ENCODE assay signal across 34 cellular contexts in the genomic region with DNA sequence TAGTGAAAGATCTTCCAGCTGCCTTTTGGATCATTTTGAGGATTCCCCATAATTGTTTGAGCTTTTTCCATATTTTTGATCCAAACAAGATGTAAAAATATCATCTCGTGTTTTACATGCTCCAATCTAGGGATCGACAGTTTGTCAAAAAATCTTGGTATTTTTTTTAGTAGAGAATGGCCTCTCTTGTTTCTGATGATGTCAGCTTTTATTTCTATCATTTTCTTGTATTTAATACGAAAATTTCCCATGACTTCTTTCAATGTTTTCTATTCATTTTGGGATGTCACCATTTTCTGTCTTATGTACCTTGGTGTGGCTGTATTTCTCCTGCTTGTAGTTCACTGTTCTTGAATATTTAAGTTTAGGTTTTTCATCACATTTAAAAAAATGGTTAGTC.
DNase-seq lines count a peak whose midpoint lies in the region; ATAC-seq, FAIRE-seq and TF ChIP-seq lines count a peak whose summit lies in the region.
"Had no signal": no experiment of that assay in that cellular context is flagged by ENCODE, and none has a peak within 500 bp of the region (broad histone marks: within the 10 kb centered on the region; RNA-seq: fewer than 3 reads in every experiment).

No MANE protein-coding gene starts in this region.

- H2BK20ac ChIP-seq in IMR-90 (ENCODE audit: low read depth, low read length) = no peak overlapping the region

- no peak overlapping the region for H3K18ac ChIP-seq in IMR-90 (ENCODE audit: low read depth, low read length)

- H3K36me3 Mint-ChIP-seq in Caco-2 (ENCODE audit: insufficient read depth, unreplicated experiment) = no peaks in the 10 kb centered on the region
- H3K36me3 Mint-ChIP-seq: CD14-positive monocyte; CD4-positive, alpha-beta memory T cell; CD4-positive, CD25-positive, alpha-beta regulatory T cell; CD8-positive, alpha-beta memory T cell; CD8-positive, alpha-beta T cell had no signal

- H3K27ac ChIP-seq in HepG2 (ENCODE audit: extremely low read length, insufficient read depth, low read length) (no peak overlapping the region), right lobe of liver (no peak overlapping the region), A549 (no peak overlapping the region), IMR-90 (ENCODE audit: insufficient read depth, low read length) (no peak overlapping the region), K562 (ENCODE audit: extremely low read depth, low read depth, low read length) (no peak overlapping the region)
- H3K27ac ChIP-seq: 22Rv1; BLaER1; BLaER1 treated with 17β-estradiol and CSF1 and Interleukin-3, amounts not matched to agents 10 nM and 100 nM; C4-2B had no signal

- no peak overlapping the region for H2AK5ac ChIP-seq in IMR-90 (ENCODE audit: low read depth, low read length)

- H4K20me1 ChIP-seq in HepG2 (ENCODE audit: insufficient read depth, low read length) (no peaks in the 10 kb centered on the region), IMR-90 (ENCODE audit: insufficient read depth, low read length) (no peaks in the 10 kb centered on the region), K562 (replicated peaks; ENCODE audit: control insufficient read depth, insufficient read depth, low read length) (no peaks in the 10 kb centered on the region)
- H4K20me1 ChIP-seq: BLaER1; BLaER1 treated with 17β-estradiol and CSF1 and Interleukin-3, amounts not matched to agents 10 nM and 100 nM had no signal

- H3K9ac ChIP-seq in HepG2 (ENCODE audit: insufficient read depth, low read depth, low read length) = no peak overlapping the region
- H3K9ac ChIP-seq in IMR-90 (ENCODE audit: low read depth, low read length) = no peak overlapping the region
- H3K9ac ChIP-seq in K562 (ENCODE audit: insufficient read depth in 1 of 2, low read depth in 2 of 2, low read length in 2 of 2) = no peak overlapping the region
- H3K9ac ChIP-seq: BLaER1; BLaER1 treated with 17β-estradiol and CSF1 and Interleukin-3, amounts not matched to agents 10 nM and 100 nM had no signal

- H3K79me2 ChIP-seq in HepG2 (ENCODE audit: insufficient read depth, low read length) = no peaks in the 10 kb centered on the region
- no peaks in the 10 kb centered on the region for H3K79me2 ChIP-seq in K562 (ENCODE audit: control insufficient read depth, insufficient read depth, low read length)

- in situ Hi-C loops in HepG2 (cut with HindIII; ENCODE audit: extremely low pct_ligation_motif_present, low pct_unique_long_range_greater_than_20kb) = no loop called here
- in situ Hi-C loops in IMR-90 (cut with MboI; ENCODE audit: low sequenced_read_pairs) = no loop called here
- in situ Hi-C loops in K562 (cut with MboI) = no loop called here

- no peak overlapping the region for H3K27ac Mint-ChIP-seq in Caco-2 (ENCODE audit: unreplicated experiment)
- H3K27ac Mint-ChIP-seq: B cell; CD14-positive monocyte; CD4-positive, alpha-beta memory T cell; CD4-positive, alpha-beta T cell; CD4-positive, CD25-positive, alpha-beta regulatory T cell; CD8-positive, alpha-beta memory T cell; CD8-positive, alpha-beta T cell had no signal

- H3K4me3 ChIP-seq in HepG2 (replicated peaks in 1 of 3; ENCODE audit: insufficient read depth in 1 of 3, low read depth in 2 of 3, low read length in 3 of 3) (no peak overlapping the region), right lobe of liver (no peak overlapping the region), A549 (no peak overlapping the region), IMR-90 (ENCODE audit: insufficient read depth, low read depth, low read length) (no peak overlapping the region), K562 (no peak overlapping the region), Caco-2 (ENCODE audit: low read depth, low read length) (no peak overlapping the region)
- H3K4me3 ChIP-seq: BLaER1; BLaER1 treated with 17β-estradiol and CSF1 and Interleukin-3, amounts not matched to agents 10 nM and 100 nM had no signal

- H3K14ac ChIP-seq in IMR-90 (replicated peaks; ENCODE audit: low read depth, low read length) = no peak overlapping the region

- no peak overlapping the region for H2BK15ac ChIP-seq in IMR-90 (ENCODE audit: low read depth, low read length)

- TF ChIP-seq RAD21 in HepG2 (CRISPR knock-in tag; IDR thresholded peaks at IDR 0.05) (no peak), A549 (conservative IDR thresholded peaks at IDR 0.05 in 1 of 2, IDR thresholded peaks at IDR 0.05 in 1 of 2) (no peak), IMR-90 (IDR thresholded peaks at IDR 0.05; ENCODE audit: low read length) (no peak), K562 (CRISPR knock-in tag; conservative IDR thresholded peaks at IDR 0.05 in 1 of 2, IDR thresholded peaks at IDR 0.05 in 1 of 2) (no peak)

- H4K91ac ChIP-seq in IMR-90 (ENCODE audit: insufficient read depth, low read depth, low read length) = no peak overlapping the region

- TF ChIP-seq CTCF in HepG2 (CRISPR knock-in tag; IDR thresholded peaks at IDR 0.05) (no peak), right lobe of liver (IDR thresholded peaks at IDR 0.05) (no peak), A549 (IDR thresholded peaks at IDR 0.05) (no peak), IMR-90 (conservative IDR thresholded peaks at IDR 0.05; ENCODE audit: low read depth, low read length) (no peak), K562 (IDR thresholded peaks at IDR 0.05 in 2 of 3, conservative IDR thresholded peaks at IDR 0.05 in 1 of 3; ENCODE audit: insufficient read depth in 2 of 3, low read depth in 1 of 3, low read length in 3 of 3) (no peak), Caco-2 (IDR thresholded peaks at IDR 0.05; ENCODE audit: insufficient read depth in 1 of 2, low read depth in 1 of 2, low read length in 1 of 2, severe bottlenecking in 1 of 2, unreplicated experiment in 1 of 2) (no peak)

- H4K8ac ChIP-seq in IMR-90 (ENCODE audit: low read depth in 2 of 2, low read length in 2 of 2) = no peak overlapping the region

- H3K56ac ChIP-seq in IMR-90 (ENCODE audit: extremely low read depth, insufficient read depth, low read length) = no peak overlapping the region

- FAIRE-seq in HepG2 (lab: Jason Lieb, UNC) = no peak
- no peak for FAIRE-seq in A549 (lab: Jason Lieb, UNC)
- FAIRE-seq in K562 (lab: Jason Lieb, UNC) = no peak
- FAIRE-seq: D721Med had no signal

- H3K4ac ChIP-seq in IMR-90 (ENCODE audit: low read depth, low read length) = no peak overlapping the region

- no peak overlapping the region for H4K5ac ChIP-seq in IMR-90 (ENCODE audit: low read depth, low read length)

- H3K4me2 ChIP-seq in HepG2 (ENCODE audit: low read depth, low read length) (no peak overlapping the region), A549 (no peak overlapping the region), IMR-90 (ENCODE audit: low read depth, low read length) (no peak overlapping the region), K562 (ENCODE audit: insufficient read depth, low read length) (no peak overlapping the region)
- H3K4me2 ChIP-seq: BLaER1; BLaER1 treated with 17β-estradiol and CSF1 and Interleukin-3, amounts not matched to agents 10 nM and 100 nM had no signal

- H3K27me3 Mint-ChIP-seq in Caco-2 (ENCODE audit: insufficient read depth, unreplicated experiment) = no peaks in the 10 kb centered on the region
- H3K27me3 Mint-ChIP-seq: B cell; CD4-positive, alpha-beta memory T cell; CD4-positive, alpha-beta T cell; CD4-positive, CD25-positive, alpha-beta regulatory T cell; CD8-positive, alpha-beta memory T cell had no signal

- no peaks in the 10 kb centered on the region for H3K79me1 ChIP-seq in IMR-90 (ENCODE audit: low read depth in 1 of 2, low read length in 2 of 2)

- no peaks in the 10 kb centered on the region for H3K4me1 Mint-ChIP-seq in Caco-2 (ENCODE audit: low read depth, unreplicated experiment)
- H3K4me1 Mint-ChIP-seq: B cell; CD14-positive monocyte; CD4-positive, CD25-positive, alpha-beta regulatory T cell; CD8-positive, alpha-beta memory T cell had no signal

- H3K4me3 Mint-ChIP-seq in Caco-2 (ENCODE audit: unreplicated experiment) = no peak overlapping the region
- H3K4me3 Mint-ChIP-seq: B cell; CD14-positive monocyte; CD4-positive, alpha-beta memory T cell; CD4-positive, alpha-beta T cell; CD4-positive, CD25-positive, alpha-beta regulatory T cell; CD8-positive, alpha-beta memory T cell; CD8-positive, alpha-beta T cell had no signal

- no peak overlapping the region for H2AK9ac ChIP-seq in IMR-90 (replicated peaks; ENCODE audit: low read depth, low read length, poor library complexity)

- dilution Hi-C loops in IMR-90 (cut with HindIII; ENCODE audit: low sequenced_read_pairs, unreplicated experiment) = no loop called here

- H2AFZ ChIP-seq in HepG2 (ENCODE audit: low read length) (no peak overlapping the region), IMR-90 (replicated peaks; ENCODE audit: low read length, poor library complexity) (no peak overlapping the region), K562 (ENCODE audit: low read depth, low read length) (no peak overlapping the region)

- CTCF ChIA-PET in HepG2 (lab: Yijun Ruan, JAX; ENCODE audit: low intra/inter-chr PET ratio, low total read pairs) = no interaction called here
- CTCF ChIA-PET in A549 (lab: Yijun Ruan, JAX) = no interaction called here
- CTCF ChIA-PET in IMR-90 (lab: Yijun Ruan, JAX) = no interaction called here
- CTCF ChIA-PET in K562 (lab: Yijun Ruan, JAX; ENCODE audit: low intra/inter-chr PET ratio) = no interaction called here
- CTCF ChIA-PET in Caco-2 (lab: Charles Lee) = no interaction called here

- POLR2A ChIA-PET in HepG2 (lab: Yijun Ruan, JAX) (no interaction called here), A549 (lab: Yijun Ruan, JAX) (no interaction called here), IMR-90 (lab: Charles Lee; ENCODE audit: unreplicated experiment) (no interaction called here), K562 (lab: Yijun Ruan, JAX) (no interaction called here), Caco-2 (lab: Charles Lee) (no interaction called here)

- intact Hi-C loops in HepG2 (cut with micrococcal nuclease; ENCODE audit: unreplicated experiment) = no loop called here
- intact Hi-C loops in right lobe of liver (cut with DNase I) = no loop called here
- intact Hi-C loops in IMR-90 (cut with micrococcal nuclease) = no loop called here
- intact Hi-C loops in K562 (cut with micrococcal nuclease) = no loop called here
- intact Hi-C loops in Caco-2 (cut with micrococcal nuclease; ENCODE audit: unreplicated experiment) = no loop called here

- no peak overlapping the region for H3K23ac ChIP-seq in IMR-90 (ENCODE audit: low read depth, low read length)

- no peaks in the 10 kb centered on the region for H3K9me1 ChIP-seq in IMR-90 (ENCODE audit: insufficient read depth, low read length)
- H3K9me1 ChIP-seq in K562 (ENCODE audit: control insufficient read depth, insufficient read depth, low read length) = no peaks in the 10 kb centered on the region

- no peak for DNase-seq in HepG2 (ENCODE audit: low spot score)
- DNase-seq in right lobe of liver = no peak
- no peak for DNase-seq in A549 (ENCODE audit: low read depth in 1 of 2, low spot score in 1 of 2)
- DNase-seq in IMR-90 = no peak
- no peak for DNase-seq in K562 (ENCODE audit: extremely low read depth in 1 of 4, low spot score in 3 of 4)
- DNase-seq in Caco-2 = no peak
- DNase-seq in HUDEP-2 (lab: John Stamatoyannopoulos, UW; ENCODE audit: unreplicated experiment in 76 of 76) = no peak
- DNase-seq in germinal center (ENCODE audit: low spot score) = no peak
- DNase-seq: 8988T; ACHN; AML-193; BE2C; C1 segment of cervical spinal cord; Calu3; CD4-positive, alpha-beta memory T cell; CD4-positive, alpha-beta T cell; CD4-positive, CD25-positive, alpha-beta regulatory T cell; CD8-positive, alpha-beta memory T cell; CD8-positive, alpha-beta T cell; COR-L47; DMS 273 treated with DMSO at 0.1 percent for 48 hours; DMS153; DMS53; DMS79; DMS79 treated with DMSO at 0.1 percent for 48 hours; DND-41; EL had no signal

- H3K9me3 ChIP-seq in HepG2 (ENCODE audit: low read length) = peaks cover 80% of the 10 kb centered on the region
- H3K9me3 ChIP-seq in right lobe of liver = no peaks in the 10 kb centered on the region
- H3K9me3 ChIP-seq in A549 = no peaks in the 10 kb centered on the region
- H3K9me3 ChIP-seq in IMR-90 (ENCODE audit: control insufficient read depth, insufficient read depth, low read length) = no peaks in the 10 kb centered on the region; the same call in 1 of the 2 replicates
- H3K9me3 ChIP-seq in K562 (replicated peaks; ENCODE audit: control insufficient read depth, insufficient read depth, low read depth, low read length) = no peaks in the 10 kb centered on the region
- no peaks in the 10 kb centered on the region for H3K9me3 ChIP-seq in Caco-2
- H3K9me3 ChIP-seq: BE2C had no signal

- H3K36me3 ChIP-seq in HepG2 (replicated peaks in 1 of 2; ENCODE audit: control insufficient read depth in 1 of 2, insufficient read depth in 2 of 2, low read length in 2 of 2) (no peaks in the 10 kb centered on the region), right lobe of liver (no peaks in the 10 kb centered on the region), IMR-90 (ENCODE audit: control insufficient read depth, insufficient read depth, low read length) (no peaks in the 10 kb centered on the region), K562 (ENCODE audit: control insufficient read depth, insufficient read depth, low read length) (no peaks in the 10 kb centered on the region), Caco-2 (ENCODE audit: control insufficient read depth, insufficient read depth, low read length) (no peaks in the 10 kb centered on the region)
- H3K36me3 ChIP-seq: BE2C; BLaER1; BLaER1 treated with 17β-estradiol and CSF1 and Interleukin-3, amounts not matched to agents 10 nM and 100 nM had no signal

- H3K9me3 Mint-ChIP-seq in Caco-2 (ENCODE audit: unreplicated experiment) = no peaks in the 10 kb centered on the region

- TF ChIP-seq EP300 in HepG2 (IDR thresholded peaks at IDR 0.05; ENCODE audit: low read depth in 2 of 2, low read length in 2 of 2) (no peak), HepG2 (CRISPR knock-in tag; IDR thresholded peaks at IDR 0.05; ENCODE audit: borderline replicate concordance) (no peak), A549 (IDR thresholded peaks at IDR 0.05) (no peak), K562 (IDR thresholded peaks at IDR 0.05; ENCODE audit: low read length) (no peak)

- TF ChIP-seq POLR2A in HepG2 (IDR thresholded peaks at IDR 0.05; ENCODE audit: insufficient read depth in 1 of 2, low read depth in 2 of 2, low read length in 2 of 2) (no peak), right lobe of liver (IDR thresholded peaks at IDR 0.05) (no peak), A549 (IDR thresholded peaks at IDR 0.05; ENCODE audit: low read length) (no peak), IMR-90 (IDR thresholded peaks at IDR 0.05; ENCODE audit: low read depth, low read length) (no peak), K562 (conservative IDR thresholded peaks at IDR 0.05) (no peak)

- no peaks in the 10 kb centered on the region for H3K27me3 ChIP-seq in HepG2 (ENCODE audit: control insufficient read depth in 1 of 2, insufficient read depth in 2 of 2, low read length in 2 of 2)
- no peaks in the 10 kb centered on the region for H3K27me3 ChIP-seq in right lobe of liver
- H3K27me3 ChIP-seq in IMR-90 (ENCODE audit: control insufficient read depth, insufficient read depth, low read length) = no peaks in the 10 kb centered on the region
- no peaks in the 10 kb centered on the region for H3K27me3 ChIP-seq in K562 (ENCODE audit: control insufficient read depth in 2 of 2, insufficient read depth in 2 of 2, low read length in 2 of 2)
- H3K27me3 ChIP-seq in Caco-2 (replicated peaks; ENCODE audit: control insufficient read depth, insufficient read depth, low read length) = no peaks in the 10 kb centered on the region
- H3K27me3 ChIP-seq: BE2C; BLaER1; BLaER1 treated with 17β-estradiol and CSF1 and Interleukin-3, amounts not matched to agents 10 nM and 100 nM had no signal

- WGBS in HepG2 (ENCODE audit: low lambda C conversion rate) = 0% methylated on average over 3 of the region's 3 CpGs
- WGBS in right lobe of liver (ENCODE audit: insufficient coverage, low coverage, low lambda C conversion rate, missing lambda C conversion rate) = 37% methylated on average over 3 of the region's 3 CpGs
- WGBS in A549 (ENCODE audit: missing lambda C conversion rate) = 2% methylated on average over 3 of the region's 3 CpGs
- no CpG with 5 or more reads among the region's 3 CpGs for WGBS in IMR-90 (ENCODE audit: extremely low coverage in 2 of 2, insufficient read length in 1 of 2), 2 experiments
- WGBS in K562 (ENCODE audit: insufficient coverage, low coverage, missing lambda C conversion rate) = 4% methylated on average over 3 of the region's 3 CpGs

- H2BK5ac ChIP-seq in IMR-90 (ENCODE audit: low read depth, low read length, poor library complexity, severe bottlenecking) = no peak overlapping the region

- ATAC-seq in HepG2 = no peak
- no peak for ATAC-seq in right lobe of liver
- no peak for ATAC-seq in A549
- ATAC-seq in IMR-90 (ENCODE audit: low read depth) = no peak
- no peak for ATAC-seq in K562
- ATAC-seq: CD8-positive, alpha-beta T cell had no signal

- H3K4me1 ChIP-seq in HepG2 (ENCODE audit: insufficient read depth, low read length) = no peaks in the 10 kb centered on the region
- no peaks in the 10 kb centered on the region for H3K4me1 ChIP-seq in right lobe of liver
- H3K4me1 ChIP-seq in A549 = no peaks in the 10 kb centered on the region
- no peaks in the 10 kb centered on the region for H3K4me1 ChIP-seq in IMR-90 (ENCODE audit: control insufficient read depth, insufficient read depth, low read length)
- H3K4me1 ChIP-seq in K562 (replicated peaks in 1 of 2; ENCODE audit: control insufficient read depth in 2 of 2, insufficient read depth in 2 of 2, low read length in 2 of 2) = no peaks in the 10 kb centered on the region
- H3K4me1 ChIP-seq in Caco-2 = no peaks in the 10 kb centered on the region
- H3K4me1 ChIP-seq: BE2C, BLaER1 had no signal

- BruUV-seq in HepG2 (replicated peaks; lab: Mats Ljungman, UMichigan) = no TSS peak
- BruUV-seq in IMR-90 (replicated peaks; lab: Mats Ljungman, UMichigan) = no TSS peak
- no TSS peak for BruUV-seq in K562 (replicated peaks; lab: Mats Ljungman, UMichigan)
- no TSS peak for BruUV-seq in Caco-2 (replicated peaks; lab: Mats Ljungman, UMichigan)

- no peak overlapping the region for H2BK120ac ChIP-seq in IMR-90 (ENCODE audit: low read depth, low read length)

Comparison
In these comparisons a context has a peak if more than half of its experiments do, and no peak if none do; other contexts are left out.
1. Of the 241 proteins assayed by ChIP-seq in both HepG2 and K562: peak only in HepG2: none; only in K562: MAFG; in both: MAFF and MAFK; in neither: 238.